ENCODE assay signal across 8 cellular contexts in the genomic region with DNA sequence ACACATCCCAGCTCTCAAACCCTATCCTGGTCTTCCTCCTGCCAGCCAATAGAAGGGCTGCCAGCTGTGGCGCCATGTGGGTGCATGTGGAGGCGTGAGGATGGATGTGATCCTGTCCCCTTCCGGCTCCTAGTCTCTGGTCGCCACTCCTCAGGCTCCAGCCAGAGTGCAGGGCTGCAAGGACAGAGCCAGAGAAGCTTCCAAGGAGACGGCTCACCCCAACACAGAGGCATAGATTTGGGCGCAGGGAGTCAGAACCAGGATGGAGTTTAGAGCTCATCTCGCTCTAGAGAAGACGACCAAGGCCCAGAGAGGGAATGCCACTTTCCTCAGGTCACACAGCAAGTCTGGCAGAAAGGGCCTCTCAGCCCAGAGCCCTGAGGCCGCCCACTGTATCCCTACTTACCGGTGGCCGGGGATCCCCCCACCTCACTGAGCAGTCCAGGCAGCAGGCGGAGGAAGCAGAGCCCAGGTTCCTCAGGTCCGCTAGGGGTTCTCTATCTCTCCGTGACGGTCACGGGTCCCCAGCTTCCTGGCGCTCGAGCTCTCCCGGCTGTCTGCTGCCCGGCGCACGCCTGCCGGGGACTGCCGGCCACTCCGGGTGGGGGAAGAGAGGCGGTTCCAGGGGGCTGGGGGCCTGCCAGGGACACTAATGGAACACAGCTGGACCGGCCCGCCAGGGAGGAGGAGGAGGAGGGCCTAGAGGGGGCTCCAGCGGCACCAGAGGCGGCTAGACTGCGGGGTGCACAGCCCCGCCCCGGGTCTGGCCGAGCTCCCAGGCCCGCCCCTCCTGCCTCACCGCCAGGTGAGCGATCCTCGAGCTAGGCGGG. TPM values are rescaled to one million over a fixed set of nuclear protein-coding genes. Genes with fewer than 3 reads are reported as not detected.
A peak's percentile ranks its signal among the peaks of the same experiment; 100 is the strongest.
DNase-seq lines count a peak whose midpoint lies in the region; ATAC-seq and TF ChIP-seq lines count a peak whose summit lies in the region.

A gene (minus strand): TSS at position 587 of the 830 bp plus-strand sequence. CDS start 1,824 bp downstream, outside the sequence.

- H3K27ac ChIP-seq in iPS-20b (ENCODE audit: low read length): peak within 1 kb of the TSS; percentile 18

- no peaks in the 10 kb centered on the region for H3K36me3 Mint-ChIP-seq in activated CD4-positive, alpha-beta T cell treated with anti-CD3 and anti-CD28 coated beads, Interleukin-2, amount 10 ng/mL, durations not matched to agents 24 days and 14 days (ENCODE audit: low read depth)
- H3K36me3 Mint-ChIP-seq in brain: no peaks in the 10 kb centered on the region

- DNase-seq in activated CD4-positive, alpha-beta T cell treated with anti-CD3 and anti-CD28 coated beads, Interleukin-2, amount 10 ng/mL, durations not matched to agents 24 days and 14 days: no peak
- DNase-seq in activated CD4-positive, alpha-beta T cell treated with anti-CD3 and anti-CD28 coated beads for 1 hour: no peak
- DNase-seq in NCI-H1092 (lab: John Stamatoyannopoulos, UW): no peak
- DNase-seq in NOMO-1 treated with DMSO at 0.1 percent for 48 hours (lab: John Stamatoyannopoulos, UW; ENCODE audit: unreplicated experiment): no peak

- H3K9me3 Mint-ChIP-seq in activated CD4-positive, alpha-beta T cell treated with anti-CD3 and anti-CD28 coated beads, Interleukin-2, amount 10 ng/mL, durations not matched to agents 24 days and 14 days: no peaks in the 10 kb centered on the region
- peaks cover 0 to 3% (median 0%) of the 10 kb centered on the region in 5 experiments for H3K9me3 Mint-ChIP-seq in brain

- H3K4me3 Mint-ChIP-seq in activated CD4-positive, alpha-beta T cell treated with anti-CD3 and anti-CD28 coated beads, Interleukin-2, amount 10 ng/mL, durations not matched to agents 24 days and 14 days: peak within 1 kb of the TSS; percentile 62
- peak within 1 kb of the TSS; percentile 22 to 86 (median 73) for H3K4me3 Mint-ChIP-seq in brain

- H3K4me3 ChIP-seq in iPS-20b (ENCODE audit: low read length) (peak within 1 kb of the TSS; percentile 64), skeletal muscle satellite cell (ENCODE audit: low read length) (peak within 1 kb of the TSS; percentile 65)

- peaks cover 14% of the 10 kb centered on the region for H3K4me1 ChIP-seq in iPS-20b (ENCODE audit: insufficient read depth, low read length)
- H3K4me1 ChIP-seq in skeletal muscle satellite cell (ENCODE audit: control insufficient read depth, insufficient read depth, low read length): peaks cover 87% of the 10 kb centered on the region

- H3K27me3 ChIP-seq in iPS-20b (ENCODE audit: insufficient read depth, low read length): peaks cover 9% of the 10 kb centered on the region
- H3K27me3 ChIP-seq in skeletal muscle satellite cell (ENCODE audit: control insufficient read depth, insufficient read depth, low read length): no peaks in the 10 kb centered on the region

- peak within 1 kb of the TSS; percentile 58; the same call in 1 of the 2 replicates for H3K9ac ChIP-seq in iPS-20b (ENCODE audit: low read depth, low read length)
- H3K9ac ChIP-seq in skeletal muscle satellite cell (ENCODE audit: low read depth, low read length): peak within 1 kb of the TSS; percentile 65

- peak within 1 kb of the TSS; percentile 71 for H3K27ac Mint-ChIP-seq in activated CD4-positive, alpha-beta T cell treated with anti-CD3 and anti-CD28 coated beads, Interleukin-2, amount 10 ng/mL, durations not matched to agents 24 days and 14 days
- peak within 1 kb of the TSS; percentile 75 to 99 (median 95) for H3K27ac Mint-ChIP-seq in brain

- H3K27me3 Mint-ChIP-seq in activated CD4-positive, alpha-beta T cell treated with anti-CD3 and anti-CD28 coated beads, Interleukin-2, amount 10 ng/mL, durations not matched to agents 24 days and 14 days: peaks cover 34% of the 10 kb centered on the region
- H3K27me3 Mint-ChIP-seq in brain: peaks cover 33% of the 10 kb centered on the region

- peaks cover 40% of the 10 kb centered on the region for H3K4me1 Mint-ChIP-seq in activated CD4-positive, alpha-beta T cell treated with anti-CD3 and anti-CD28 coated beads, Interleukin-2, amount 10 ng/mL, durations not matched to agents 24 days and 14 days
- peaks cover 81% of the 10 kb centered on the region for H3K4me1 Mint-ChIP-seq in brain

- peak within 1 kb of the TSS; percentile 79 for H3K4me2 ChIP-seq in skeletal muscle satellite cell (ENCODE audit: low read length)

- no peak for ATAC-seq in GM21526 (IDR thresholded peaks at IDR 0.05; ENCODE audit: low FRiP score, unreplicated experiment)

- TF ChIP-seq CTCF in brain (conservative IDR thresholded peaks at IDR 0.05): no peak

- H3K36me3 ChIP-seq in iPS-20b (ENCODE audit: insufficient read depth, low read depth, low read length): no peaks in the 10 kb centered on the region
- H3K36me3 ChIP-seq in skeletal muscle satellite cell (ENCODE audit: insufficient read depth, low read length): peaks cover 8% of the 10 kb centered on the region

- intact Hi-C loops in activated CD4-positive, alpha-beta T cell treated with anti-CD3 and anti-CD28 coated beads, Interleukin-2, amount 10 ng/mL, durations not matched to agents 24 days and 14 days (cut with micrococcal nuclease): no loop called here

- H3K9me3 ChIP-seq in iPS-20b (ENCODE audit: insufficient read depth, low read depth, low read length): no peaks in the 10 kb centered on the region
- no peaks in the 10 kb centered on the region for H3K9me3 ChIP-seq in skeletal muscle satellite cell (replicated peaks; ENCODE audit: low read length)

RNA-seq across cellular contexts. Expression of the gene that starts here (rescaled TPM):
- total RNA-seq in activated CD4-positive, alpha-beta T cell treated with anti-CD3 and anti-CD28 coated beads, Interleukin-2, amount 10 ng/mL, durations not matched to agents 24 days and 14 days: not detected in 2 replicates
- polyA plus RNA-seq in brain (ENCODE audit: insufficient read depth, low read depth, low replicate concordance): 4.9 TPM
- total RNA-seq in skeletal muscle satellite cell (2012; rRNA removed): 33.4 and 50.2 TPM in 2 replicates
